ENCODE assay signal across 2 cellular contexts in the genomic region with DNA sequence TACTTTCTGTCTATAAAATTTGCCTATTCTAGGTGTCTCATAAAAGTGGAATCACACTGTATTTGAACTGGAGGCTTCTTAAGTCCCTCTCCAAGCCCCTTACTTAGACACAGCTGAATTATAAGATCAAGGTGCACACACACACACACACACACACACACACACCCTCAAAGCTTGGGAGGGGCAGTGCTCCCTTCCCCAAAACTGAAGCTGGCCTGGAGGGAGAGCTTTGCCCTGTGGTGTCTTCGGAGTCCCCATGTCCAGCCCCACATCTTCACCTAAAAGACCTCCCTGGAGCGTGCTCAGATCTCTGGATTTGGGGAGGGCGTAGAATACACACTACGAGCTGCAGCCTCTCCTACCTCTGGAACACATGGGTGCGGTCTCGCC.
TF ChIP-seq lines count a peak whose summit lies in the region.

No MANE protein-coding gene starts in this region.

TF ChIP-seq in SK-N-SH, 30 proteins besides CTCF, POLR2A, EP300 and RAD21 (continued from another document):
- TF ChIP-seq MAX (IDR thresholded peaks at IDR 0.05; ENCODE audit: low read depth) (no peak), RXRA (IDR thresholded peaks at IDR 0.05; ENCODE audit: borderline replicate concordance, low read depth) (no peak), GATA2 (CRISPR knock-in tag; IDR thresholded peaks at IDR 0.05) (no peak), SIN3A (IDR thresholded peaks at IDR 0.05; ENCODE audit: borderline replicate concordance, low read depth, low read length) (no peak), MXI1 (IDR thresholded peaks at IDR 0.05; ENCODE audit: low read depth, low read length) (no peak), TAF1 (IDR thresholded peaks at IDR 0.05; ENCODE audit: borderline replicate concordance, low read depth, low read length) (no peak), IRF3 (IDR thresholded peaks at IDR 0.05; ENCODE audit: low read depth, low read length) (no peak), FOXM1 (IDR thresholded peaks at IDR 0.05; ENCODE audit: low read depth) (no peak), ELF1 (IDR thresholded peaks at IDR 0.05) (no peak), REST (IDR thresholded peaks at IDR 0.05; ENCODE audit: low read depth, low read length) (no peak), GABPA (IDR thresholded peaks at IDR 0.05; ENCODE audit: low read depth) (no peak), TEAD4 (IDR thresholded peaks at IDR 0.05; ENCODE audit: borderline replicate concordance, insufficient read depth) (no peak)

TF ChIP-seq in SK-N-SH treated with all-trans-retinoic acid at 6 μM for 48 hours, 23 proteins besides CTCF, POLR2A, EP300 and RAD21 (continued from another document):
- TF ChIP-seq, protein P1, sequence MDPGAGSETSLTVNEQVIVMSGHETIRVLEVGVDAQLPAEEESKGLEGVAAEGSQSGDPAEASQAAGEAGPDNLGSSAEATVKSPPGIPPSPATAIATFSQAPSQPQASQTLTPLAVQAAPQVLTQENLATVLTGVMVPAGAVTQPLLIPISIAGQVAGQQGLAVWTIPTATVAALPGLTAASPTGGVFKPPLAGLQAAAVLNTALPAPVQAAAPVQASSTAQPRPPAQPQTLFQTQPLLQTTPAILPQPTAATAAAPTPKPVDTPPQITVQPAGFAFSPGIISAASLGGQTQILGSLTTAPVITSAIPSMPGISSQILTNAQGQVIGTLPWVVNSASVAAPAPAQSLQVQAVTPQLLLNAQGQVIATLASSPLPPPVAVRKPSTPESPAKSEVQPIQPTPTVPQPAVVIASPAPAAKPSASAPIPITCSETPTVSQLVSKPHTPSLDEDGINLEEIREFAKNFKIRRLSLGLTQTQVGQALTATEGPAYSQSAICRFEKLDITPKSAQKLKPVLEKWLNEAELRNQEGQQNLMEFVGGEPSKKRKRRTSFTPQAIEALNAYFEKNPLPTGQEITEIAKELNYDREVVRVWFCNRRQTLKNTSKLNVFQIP (CRISPR knock-in tag; IDR thresholded peaks at IDR 0.05; ENCODE audit: borderline replicate concordance, low read depth): no peak
TF ChIP-seq in SK-N-SH treated with all-trans-retinoic acid at 6 μM for 48 hours: peak in this region for 0.
